1 cellular context compared by ENCODE assay signal in genomic region chr2:130756721-130757195, GRCh38.
TF ChIP-seq lines count a peak whose summit lies in the region.

No MANE protein-coding gene starts in this region.

TF ChIP-seq in H1, 55 proteins besides CTCF, POLR2A, EP300 and RAD21:
- no peak for TF ChIP-seq POU5F1 (IDR thresholded peaks at IDR 0.05; ENCODE audit: low read depth, low read length)
- TF ChIP-seq YY1 (IDR thresholded peaks at IDR 0.05; ENCODE audit: low read depth, low read length): no peak
- no peak for TF ChIP-seq TAF1 (IDR thresholded peaks at IDR 0.05; ENCODE audit: low read depth, low read length)
- no peak for TF ChIP-seq TBP (IDR thresholded peaks at IDR 0.05; ENCODE audit: low read depth, low read length)
- no peak for TF ChIP-seq TAF7 (optimal IDR thresholded peaks at IDR 0.05; ENCODE audit: borderline replicate concordance, low read depth, low read length)
- TF ChIP-seq, protein P1, sequence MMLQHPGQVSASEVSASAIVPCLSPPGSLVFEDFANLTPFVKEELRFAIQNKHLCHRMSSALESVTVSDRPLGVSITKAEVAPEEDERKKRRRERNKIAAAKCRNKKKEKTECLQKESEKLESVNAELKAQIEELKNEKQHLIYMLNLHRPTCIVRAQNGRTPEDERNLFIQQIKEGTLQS (IDR thresholded peaks at IDR 0.05; ENCODE audit: insufficient read depth, low read depth, low read length): no peak
- TF ChIP-seq SIRT6 (IDR thresholded peaks at IDR 0.05; ENCODE audit: low read length): no peak
- TF ChIP-seq RBBP5 (IDR thresholded peaks at IDR 0.05; ENCODE audit: borderline replicate concordance, low read depth, low read length): no peak
- no peak for TF ChIP-seq RXRA (IDR thresholded peaks at IDR 0.05; ENCODE audit: insufficient read depth, low read depth, low read length)
- no peak for TF ChIP-seq CHD7 (IDR thresholded peaks at IDR 0.05; ENCODE audit: insufficient replicate concordance, low read length)
